In the genomic region with DNA sequence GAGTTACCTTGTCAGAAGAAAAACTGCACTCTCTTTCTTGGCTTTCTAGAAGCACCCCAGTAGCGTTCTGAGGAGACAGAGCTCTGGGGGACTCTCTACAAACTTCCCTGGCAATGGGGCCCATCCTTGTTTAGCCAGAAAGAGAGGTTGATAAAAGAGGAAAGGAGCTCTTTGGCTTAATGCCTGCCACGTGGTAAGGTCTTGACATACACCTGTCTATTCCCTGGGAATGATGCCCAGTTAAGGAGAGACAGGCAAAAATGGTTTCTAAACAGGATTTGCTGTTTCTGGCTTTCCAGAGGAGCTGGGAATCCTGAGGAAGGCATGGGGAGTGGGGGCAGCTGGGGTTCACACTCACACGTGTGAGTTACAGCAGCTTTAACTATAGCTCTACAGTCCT, we compare ENCODE assay signal across 16 cellular contexts. TPM values are rescaled to one million over a fixed set of nuclear protein-coding genes. Genes with fewer than 3 reads are reported as not detected.
"Had no signal": no experiment of that assay in that cellular context is flagged by ENCODE, and none has a peak within 500 bp of the region (broad histone marks: within the 10 kb centered on the region; RNA-seq: fewer than 3 reads in every experiment).

No MANE protein-coding gene starts in this region.

- H3K27me3 Mint-ChIP-seq: activated B cell treated with CpG ODN at 0.5 μM for 24 hours had no signal

- H3K9me3 ChIP-seq: adrenal gland, pancreas, thoracic aorta, vagina had no signal

- ATAC-seq: activated CD8-positive, alpha-beta T cell treated with anti-CD3 and anti-CD28 coated beads for 36 hours; activated T-cell treated with anti-CD3 and anti-CD28 coated beads, Interleukin-2, amount 50 U/mL, for 4 hours had no signal

- H3K4me3 ChIP-seq: adrenal gland, cardiac muscle cell, pancreas, thoracic aorta, vagina had no signal

- DNase-seq: activated B cell treated with CpG ODN at 0.5 μM for 24 hours; activated CD4-positive, alpha-beta T cell treated with anti-CD3 and anti-CD28 coated beads for 48 hours; activated CD8-positive, alpha-beta T cell treated with anti-CD3 and anti-CD28 coated beads for 36 hours; activated effector memory CD4-positive, alpha-beta T cell treated with Interleukin-2 at 50 U/mL for 16 hours; activated naive CD4-positive, alpha-beta T cell treated with anti-CD3 and anti-CD28 coated beads, Interleukin-2, amount 50 U/mL, for 16 hours; activated T-cell treated with anti-CD3 and anti-CD28 coated beads, Interleukin-2, amount 50 U/mL, for 4 hours; naive thymus-derived CD4-positive, alpha-beta T cell; pancreas; stimulated activated CD4-positive, alpha-beta T cell treated with anti-CD3 and anti-CD28 coated beads, Interleukin-12 subunit alpha, Interleukin-12 subunit beta, amount 100 ng/mL, for 4 hours; stimulated activated CD4-positive, alpha-beta T cell treated with anti-CD3 and anti-CD28 coated beads, Interleukin-2, amount 100 ng/mL, for 24 hours had no signal

- H3K36me3 ChIP-seq: adrenal gland, cardiac muscle cell, pancreas, thoracic aorta, vagina had no signal

- H3K36me3 Mint-ChIP-seq: naive thymus-derived CD4-positive, alpha-beta T cell had no signal

- H3K4me3 Mint-ChIP-seq: activated B cell treated with CpG ODN at 0.5 μM for 24 hours; activated CD8-positive, alpha-beta T cell treated with anti-CD3 and anti-CD28 coated beads for 36 hours; activated T-cell treated with anti-CD3 and anti-CD28 coated beads, Interleukin-2, amount 50 U/mL, for 4 hours; naive thymus-derived CD4-positive, alpha-beta T cell had no signal

- H3K27me3 ChIP-seq: adrenal gland, pancreas, vagina had no signal

- H3K9me3 Mint-ChIP-seq: activated B cell treated with CpG ODN at 0.5 μM for 24 hours; activated CD8-positive, alpha-beta T cell treated with anti-CD3 and anti-CD28 coated beads for 36 hours; activated T-cell treated with anti-CD3 and anti-CD28 coated beads, Interleukin-2, amount 50 U/mL, for 4 hours had no signal

- H3K27ac ChIP-seq: adrenal gland, cardiac muscle cell, pancreas, thoracic aorta, vagina had no signal

- H3K27ac Mint-ChIP-seq: activated B cell treated with CpG ODN at 0.5 μM for 24 hours; activated CD8-positive, alpha-beta T cell treated with anti-CD3 and anti-CD28 coated beads for 36 hours had no signal

- H3K4me1 ChIP-seq: adrenal gland, pancreas, vagina had no signal

RNA-seq across cellular contexts. Expression of a gene that starts 30.2 kb away (rescaled TPM):
- total RNA-seq: activated B cell treated with CpG ODN at 0.5 μM for 24 hours; activated CD8-positive, alpha-beta T cell treated with anti-CD3 and anti-CD28 coated beads for 36 hours; activated T-cell treated with anti-CD3 and anti-CD28 coated beads, Interleukin-2, amount 50 U/mL, for 4 hours; cardiac muscle cell; lung microvascular endothelial cell; mononuclear cell; naive thymus-derived CD4-positive, alpha-beta T cell; pancreas; thoracic aorta; vagina had no signal
- polyA plus RNA-seq: cardiac muscle cell; naive thymus-derived CD4-positive, alpha-beta T cell; pancreas had no signal
